ENCODE assay signal across 6 cellular contexts in genomic region chr21:44158082-44158468, GRCh38. TPM values are rescaled to one million over a fixed set of nuclear protein-coding genes. Genes with fewer than 3 reads are reported as not detected.
A peak's percentile ranks its signal among the peaks of the same experiment; 100 is the strongest.
DNase-seq lines count a peak whose midpoint lies in the region; ATAC-seq and TF ChIP-seq lines count a peak whose summit lies in the region.
"Not testable (repeated sequence)": the region's sequence is repeated elsewhere in the genome, so short reads cannot be mapped to it uniquely, and the experiment has no call there.

No MANE protein-coding gene starts in this region.

- peak overlapping the region; percentile 73 for H3K4me3 Mint-ChIP-seq in T-helper 2 cell treated with Interferon-gamma antibody and Interleukin-4, amounts not matched to agents 5 μg/mL and 100 μg/mL, for 36 hours
- peak overlapping the region; percentile 56 for H3K4me3 Mint-ChIP-seq in activated CD4-positive, alpha-beta T cell treated with anti-CD3 and anti-CD28 coated beads, Interleukin-2, amount 10 ng/mL, durations not matched to agents 7 days and 5 days
- peak overlapping the region; percentile 81 for H3K4me3 Mint-ChIP-seq in activated T-cell treated with anti-CD3 and anti-CD28 coated beads, Interleukin-2, amount 50 U/mL, for 24 hours
- peak overlapping the region; percentile 68 for H3K4me3 Mint-ChIP-seq in activated T-helper 2 cell treated with anti-CD3 and anti-CD28 coated beads, Interferon-gamma antibody, Interleukin-2, Interleukin-4, amounts not matched to agents 10 μg/mL and 5 μg/mL and 100 μg/mL, durations not matched to agents 14 hours and 24 hours and 36 hours (ENCODE audit: low read depth)
- peak overlapping the region in 1 of 2 donors; percentile 67 for H3K4me3 Mint-ChIP-seq in stimulated activated naive B cell treated with anti-CD40 and anti-IgM and Interleukin-4, amounts not matched to agents 10 μg/mL and 1 μg/mL and 100 μg/mL, for 72 hours

- H3K27me3 Mint-ChIP-seq in T-helper 2 cell treated with Interferon-gamma antibody and Interleukin-4, amounts not matched to agents 5 μg/mL and 100 μg/mL, for 36 hours (ENCODE audit: low read depth); activated CD4-positive, alpha-beta T cell treated with anti-CD3 and anti-CD28 coated beads, Interleukin-2, amount 10 ng/mL, durations not matched to agents 7 days and 5 days; activated T-cell treated with anti-CD3 and anti-CD28 coated beads, Interleukin-2, amount 50 U/mL, for 24 hours; activated T-helper 2 cell treated with anti-CD3 and anti-CD28 coated beads, Interferon-gamma antibody, Interleukin-2, Interleukin-4, amounts not matched to agents 10 μg/mL and 5 μg/mL and 100 μg/mL, durations not matched to agents 14 hours and 24 hours and 36 hours (ENCODE audit: low read depth); stimulated activated naive B cell treated with anti-CD40 and anti-IgM and Interleukin-4, amounts not matched to agents 10 μg/mL and 1 μg/mL and 100 μg/mL, for 72 hours: not testable (repeated sequence)

- H3K4me1 Mint-ChIP-seq in T-helper 2 cell treated with Interferon-gamma antibody and Interleukin-4, amounts not matched to agents 5 μg/mL and 100 μg/mL, for 36 hours (ENCODE audit: low read depth); activated CD4-positive, alpha-beta T cell treated with anti-CD3 and anti-CD28 coated beads, Interleukin-2, amount 10 ng/mL, durations not matched to agents 7 days and 5 days; activated T-cell treated with anti-CD3 and anti-CD28 coated beads, Interleukin-2, amount 50 U/mL, for 24 hours (ENCODE audit: low read depth); activated T-helper 2 cell treated with anti-CD3 and anti-CD28 coated beads, Interferon-gamma antibody, Interleukin-2, Interleukin-4, amounts not matched to agents 10 μg/mL and 5 μg/mL and 100 μg/mL, durations not matched to agents 14 hours and 24 hours and 36 hours (ENCODE audit: low read depth); stimulated activated naive B cell treated with anti-CD40 and anti-IgM and Interleukin-4, amounts not matched to agents 10 μg/mL and 1 μg/mL and 100 μg/mL, for 72 hours: not testable (repeated sequence)

- TF ChIP-seq CTCF in GM06990 (IDR thresholded peaks at IDR 0.05; ENCODE audit: insufficient read depth, low read length, poor library complexity, severe bottlenecking): not testable (repeated sequence)

- not testable (repeated sequence) for H3K27me3 ChIP-seq in GM06990 (replicated peaks; ENCODE audit: control insufficient read depth, insufficient read depth, low read length)

- intact Hi-C loops in activated T-helper 2 cell treated with anti-CD3 and anti-CD28 coated beads, Interferon-gamma antibody, Interleukin-2, Interleukin-4, amounts not matched to agents 10 μg/mL and 5 μg/mL and 100 μg/mL, durations not matched to agents 14 hours and 24 hours and 36 hours (cut with micrococcal nuclease): not testable (repeated sequence)

- H3K27ac Mint-ChIP-seq in T-helper 2 cell treated with Interferon-gamma antibody and Interleukin-4, amounts not matched to agents 5 μg/mL and 100 μg/mL, for 36 hours: peak overlapping the region; percentile 88
- peak overlapping the region; percentile 83 for H3K27ac Mint-ChIP-seq in activated CD4-positive, alpha-beta T cell treated with anti-CD3 and anti-CD28 coated beads, Interleukin-2, amount 10 ng/mL, durations not matched to agents 7 days and 5 days
- H3K27ac Mint-ChIP-seq in activated T-cell treated with anti-CD3 and anti-CD28 coated beads, Interleukin-2, amount 50 U/mL, for 24 hours: peak overlapping the region; percentile 95
- peak overlapping the region; percentile 83 for H3K27ac Mint-ChIP-seq in activated T-helper 2 cell treated with anti-CD3 and anti-CD28 coated beads, Interferon-gamma antibody, Interleukin-2, Interleukin-4, amounts not matched to agents 10 μg/mL and 5 μg/mL and 100 μg/mL, durations not matched to agents 14 hours and 24 hours and 36 hours
- H3K27ac Mint-ChIP-seq in stimulated activated naive B cell treated with anti-CD40 and anti-IgM and Interleukin-4, amounts not matched to agents 10 μg/mL and 1 μg/mL and 100 μg/mL, for 72 hours: peak overlapping the region; percentile 95

- ATAC-seq in stimulated activated naive B cell treated with anti-CD40 and anti-IgM and Interleukin-4, amounts not matched to agents 10 μg/mL and 1 μg/mL and 100 μg/mL, for 72 hours (replicated peaks): not testable (repeated sequence)

- POLR2A ChIA-PET in activated CD4-positive, alpha-beta T cell treated with anti-CD3 and anti-CD28 coated beads, Interleukin-2, amount 10 ng/mL, durations not matched to agents 7 days and 5 days (lab: Charles Lee): not testable (repeated sequence)

- not testable (repeated sequence) for H3K36me3 ChIP-seq in GM06990 (ENCODE audit: control insufficient read depth, insufficient read depth, low read length)

- peak; percentile 12 for DNase-seq in GM06990 (ENCODE audit: extremely low read depth, insufficient read length)
- not testable (repeated sequence) for DNase-seq in T-helper 2 cell treated with Interferon-gamma antibody and Interleukin-4, amounts not matched to agents 5 μg/mL and 100 μg/mL, for 36 hours (ENCODE audit: low spot score); activated CD4-positive, alpha-beta T cell treated with anti-CD3 and anti-CD28 coated beads, Interleukin-2, amount 10 ng/mL, durations not matched to agents 7 days and 5 days; activated T-helper 2 cell treated with anti-CD3 and anti-CD28 coated beads, Interferon-gamma antibody, Interleukin-2, Interleukin-4, amounts not matched to agents 10 μg/mL and 5 μg/mL and 100 μg/mL, durations not matched to agents 14 hours and 24 hours and 36 hours (ENCODE audit: low spot score); stimulated activated naive B cell treated with anti-CD40 and anti-IgM and Interleukin-4, amounts not matched to agents 10 μg/mL and 1 μg/mL and 100 μg/mL, for 72 hours
- DNase-seq in activated T-cell treated with anti-CD3 and anti-CD28 coated beads, Interleukin-2, amount 50 U/mL, for 24 hours: peak; percentile 53

- H3K36me3 Mint-ChIP-seq in T-helper 2 cell treated with Interferon-gamma antibody and Interleukin-4, amounts not matched to agents 5 μg/mL and 100 μg/mL, for 36 hours (ENCODE audit: low read depth); activated CD4-positive, alpha-beta T cell treated with anti-CD3 and anti-CD28 coated beads, Interleukin-2, amount 10 ng/mL, durations not matched to agents 7 days and 5 days (ENCODE audit: low read depth); activated T-cell treated with anti-CD3 and anti-CD28 coated beads, Interleukin-2, amount 50 U/mL, for 24 hours (ENCODE audit: low read depth); activated T-helper 2 cell treated with anti-CD3 and anti-CD28 coated beads, Interferon-gamma antibody, Interleukin-2, Interleukin-4, amounts not matched to agents 10 μg/mL and 5 μg/mL and 100 μg/mL, durations not matched to agents 14 hours and 24 hours and 36 hours (ENCODE audit: low read depth); stimulated activated naive B cell treated with anti-CD40 and anti-IgM and Interleukin-4, amounts not matched to agents 10 μg/mL and 1 μg/mL and 100 μg/mL, for 72 hours: not testable (repeated sequence)

- CTCF ChIA-PET in activated CD4-positive, alpha-beta T cell treated with anti-CD3 and anti-CD28 coated beads, Interleukin-2, amount 10 ng/mL, durations not matched to agents 7 days and 5 days (lab: Charles Lee): not testable (repeated sequence)

- H3K4me3 ChIP-seq in GM06990 (replicated peaks; ENCODE audit: low read depth, low read length): not testable (repeated sequence)

- H3K9me3 Mint-ChIP-seq in T-helper 2 cell treated with Interferon-gamma antibody and Interleukin-4, amounts not matched to agents 5 μg/mL and 100 μg/mL, for 36 hours; activated CD4-positive, alpha-beta T cell treated with anti-CD3 and anti-CD28 coated beads, Interleukin-2, amount 10 ng/mL, durations not matched to agents 7 days and 5 days; activated T-cell treated with anti-CD3 and anti-CD28 coated beads, Interleukin-2, amount 50 U/mL, for 24 hours; activated T-helper 2 cell treated with anti-CD3 and anti-CD28 coated beads, Interferon-gamma antibody, Interleukin-2, Interleukin-4, amounts not matched to agents 10 μg/mL and 5 μg/mL and 100 μg/mL, durations not matched to agents 14 hours and 24 hours and 36 hours; stimulated activated naive B cell treated with anti-CD40 and anti-IgM and Interleukin-4, amounts not matched to agents 10 μg/mL and 1 μg/mL and 100 μg/mL, for 72 hours: not testable (repeated sequence)

RNA-seq across cellular contexts. Expression of gene GATD3, which starts 24.6 kb away (rescaled TPM):
- total RNA-seq in activated CD4-positive, alpha-beta T cell treated with anti-CD3 and anti-CD28 coated beads, Interleukin-2, amount 10 ng/mL, durations not matched to agents 7 days and 5 days: 10 to 100 TPM; 41.7 to 50.2 TPM
- 8.8 and 11.4 TPM in 2 replicates for total RNA-seq in activated T-helper 2 cell treated with anti-CD3 and anti-CD28 coated beads, Interferon-gamma antibody, Interleukin-2, Interleukin-4, amounts not matched to agents 10 μg/mL and 5 μg/mL and 100 μg/mL, durations not matched to agents 14 hours and 24 hours and 36 hours

RNA-seq across cellular contexts. Expression of gene PWP2, which starts 50.9 kb away (rescaled TPM):
- 10 to 100 TPM; 24.2 to 29.0 TPM for total RNA-seq in activated CD4-positive, alpha-beta T cell treated with anti-CD3 and anti-CD28 coated beads, Interleukin-2, amount 10 ng/mL, durations not matched to agents 7 days and 5 days
- 11.0 and 13.7 TPM in 2 replicates for total RNA-seq in activated T-helper 2 cell treated with anti-CD3 and anti-CD28 coated beads, Interferon-gamma antibody, Interleukin-2, Interleukin-4, amounts not matched to agents 10 μg/mL and 5 μg/mL and 100 μg/mL, durations not matched to agents 14 hours and 24 hours and 36 hours
